Comparison of ENCODE assay signal across 19 cellular contexts in the genomic region with DNA sequence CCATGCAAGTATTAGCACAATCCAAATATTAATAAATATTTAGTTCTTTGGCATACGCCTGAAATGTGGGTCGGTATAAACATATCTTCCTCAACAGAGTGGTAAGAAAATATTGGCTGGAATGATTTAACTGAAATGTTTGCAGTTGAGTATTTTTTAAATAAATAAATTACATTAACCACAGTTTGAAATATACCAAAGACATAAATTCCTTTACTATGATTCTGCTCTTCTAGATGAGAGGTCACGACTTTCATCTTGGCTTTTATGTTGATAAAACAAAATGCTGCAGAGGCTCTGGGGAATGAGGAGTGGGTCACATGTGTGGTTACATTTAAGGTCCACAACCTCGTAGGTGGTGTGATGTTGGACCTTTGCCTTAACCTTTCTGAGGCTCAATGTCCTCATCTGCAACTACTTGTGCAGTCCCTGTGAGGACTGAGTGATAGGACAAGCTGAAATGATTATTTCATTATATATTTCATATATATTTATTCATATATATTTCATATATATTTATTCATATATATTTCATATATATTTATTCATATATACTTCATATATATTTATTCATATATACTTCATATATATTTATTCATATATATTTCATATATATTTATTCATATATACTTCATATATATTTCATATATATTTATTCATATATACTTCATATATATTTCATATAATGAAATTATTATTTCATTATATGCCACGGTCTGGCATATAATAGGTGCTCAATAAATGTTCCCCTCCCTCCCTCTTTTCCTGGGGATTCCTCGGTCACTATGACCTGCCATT.
"Had no signal": no experiment of that assay in that cellular context is flagged by ENCODE, and none has a peak within 500 bp of the region (broad histone marks: within the 10 kb centered on the region; RNA-seq: fewer than 3 reads in every experiment).

No MANE protein-coding gene starts in this region.

- H3K36me3 Mint-ChIP-seq: activated CD8-positive, alpha-beta memory T cell treated with anti-CD3 and anti-CD28 coated beads, Interleukin-2, amount 10 ng/mL, durations not matched to agents 7 days and 5 days; activated naive CD4-positive, alpha-beta T cell treated with anti-CD3 and anti-CD28 coated beads, Interleukin-2, amount 50 U/mL, for 72 hours; memory B cell; natural killer cell treated with Interleukin-12 subunit alpha and Interleukin-12 subunit beta and Interleukin-15 and Interleukin-18, amount 100 ng/mL, for 72 hours had no signal

- FAIRE-seq: islet of Langerhans had no signal

- H3K27ac Mint-ChIP-seq: activated CD8-positive, alpha-beta memory T cell treated with anti-CD3 and anti-CD28 coated beads, Interleukin-2, amount 10 ng/mL, durations not matched to agents 7 days and 5 days; activated naive CD4-positive, alpha-beta T cell treated with anti-CD3 and anti-CD28 coated beads, Interleukin-2, amount 50 U/mL, for 72 hours; activated T-cell treated with anti-CD3 and anti-CD28 coated beads, Interleukin-2, amount 50 U/mL, for 24 hours; effector memory CD8-positive, alpha-beta T cell; memory B cell; natural killer cell treated with Interleukin-12 subunit alpha and Interleukin-12 subunit beta and Interleukin-15 and Interleukin-18, amount 100 ng/mL, for 72 hours; T-helper 2 cell treated with Interferon-gamma antibody and Interleukin-4, amounts not matched to agents 5 μg/mL and 100 μg/mL, for 36 hours had no signal

- H3K27me3 Mint-ChIP-seq: activated CD8-positive, alpha-beta memory T cell treated with anti-CD3 and anti-CD28 coated beads, Interleukin-2, amount 10 ng/mL, durations not matched to agents 7 days and 5 days; activated T-cell treated with anti-CD3 and anti-CD28 coated beads, Interleukin-2, amount 50 U/mL, for 24 hours; effector memory CD8-positive, alpha-beta T cell; natural killer cell treated with Interleukin-12 subunit alpha and Interleukin-12 subunit beta and Interleukin-15 and Interleukin-18, amount 100 ng/mL, for 72 hours had no signal

- H3K4me1 Mint-ChIP-seq: activated CD8-positive, alpha-beta memory T cell treated with anti-CD3 and anti-CD28 coated beads, Interleukin-2, amount 10 ng/mL, durations not matched to agents 7 days and 5 days; memory B cell had no signal

- H3K9me3 Mint-ChIP-seq: activated T-cell treated with anti-CD3 and anti-CD28 coated beads, Interleukin-2, amount 50 U/mL, for 24 hours; T-helper 2 cell treated with Interferon-gamma antibody and Interleukin-4, amounts not matched to agents 5 μg/mL and 100 μg/mL, for 36 hours had no signal

- DNase-seq: activated CD4-positive, alpha-beta T cell treated with anti-CD3 and anti-CD28 coated beads for 1 hour; activated CD4-positive, alpha-beta T cell treated with anti-CD3 and anti-CD28 coated beads, Interleukin-2, amount 50 U/mL, for 48 hours; activated CD8-positive, alpha-beta memory T cell treated with anti-CD3 and anti-CD28 coated beads, Interleukin-2, amount 10 ng/mL, durations not matched to agents 7 days and 5 days; activated effector memory CD4-positive, alpha-beta T cell treated with Interleukin-2 at 50 U/mL for 16 hours; activated T-cell treated with anti-CD3 and anti-CD28 coated beads, Interleukin-2, amount 50 U/mL, for 24 hours; effector memory CD8-positive, alpha-beta T cell; left ventricle myocardium inferior; nucleus accumbens; psoas muscle; stimulated activated CD4-positive, alpha-beta T cell treated with anti-CD3 and anti-CD28 coated beads, Interleukin-4, amount 100 ng/mL, for 1 hour; stimulated activated CD8-positive, alpha-beta memory T cell treated with anti-CD3 and anti-CD28 coated beads, Interleukin-4, amount 100 ng/mL, for 48 hours; stimulated activated naive CD8-positive, alpha-beta T cell treated with anti-CD3 and anti-CD28 coated beads, Interleukin-15, Interleukin-2, amounts not matched to agents 100 U/mL and 50 U/mL, for 24 hours; SW 1271; testis had no signal

- H3K4me3 Mint-ChIP-seq: activated CD8-positive, alpha-beta memory T cell treated with anti-CD3 and anti-CD28 coated beads, Interleukin-2, amount 10 ng/mL, durations not matched to agents 7 days and 5 days; activated T-cell treated with anti-CD3 and anti-CD28 coated beads, Interleukin-2, amount 50 U/mL, for 24 hours; effector memory CD8-positive, alpha-beta T cell; memory B cell; natural killer cell treated with Interleukin-12 subunit alpha and Interleukin-12 subunit beta and Interleukin-15 and Interleukin-18, amount 100 ng/mL, for 72 hours; T-helper 2 cell treated with Interferon-gamma antibody and Interleukin-4, amounts not matched to agents 5 μg/mL and 100 μg/mL, for 36 hours had no signal
